Comparison of ENCODE assay signal across 16 cellular contexts in genomic region chr11:2266586-2267305, GRCh38. TPM values are rescaled to one million over a fixed set of nuclear protein-coding genes. Genes with fewer than 3 reads are reported as not detected.
DNase-seq lines count a peak whose midpoint lies in the region; ATAC-seq and TF ChIP-seq lines count a peak whose summit lies in the region.
"Had no signal": no experiment of that assay in that cellular context is flagged by ENCODE, and none has a peak within 500 bp of the region (broad histone marks: within the 10 kb centered on the region; RNA-seq: fewer than 3 reads in every experiment).

No MANE protein-coding gene starts in this region.

- intact Hi-C loops in cardiac septum (cut with DNase I) = no loop called here
- intact Hi-C loops in left cardiac atrium (cut with DNase I) = no loop called here
- intact Hi-C loops in upper lobe of right lung (cut with DNase I) = no loop called here
- intact Hi-C loops in spleen (cut with DNase I; ENCODE audit: low total_unique reads) = no loop called here

- peak; percentile 62 for DNase-seq in cardiac septum (ENCODE audit: low spot score)
- no peak for DNase-seq in left cardiac atrium
- DNase-seq in MM.1S = no peak
- peak; percentile 40 for DNase-seq in islet precursor cell
- DNase-seq in type B pancreatic cell (ENCODE audit: extremely low spot score, unreplicated experiment) = no peak
- no peak for DNase-seq in upper lobe of right lung
- DNase-seq in suprapubic skin (ENCODE audit: low spot score in 2 of 2) = no peak
- DNase-seq in spleen = no peak
- DNase-seq: activated CD4-positive, alpha-beta T cell treated with anti-CD3 and anti-CD28 coated beads, Interleukin-2, amount 50 U/mL, for 4 hours; erythroblast; H9; NCI-H1694; SK-N-SH had no signal

- peaks cover 5% of the 10 kb centered on the region; the same call in 1 of the 2 replicates for H3F3A ChIP-seq in MM.1S (ENCODE audit: insufficient read depth, low read length)

- H3K36me3 Mint-ChIP-seq in type B pancreatic cell = no peaks in the 10 kb centered on the region

- peaks cover 40% of the 10 kb centered on the region for H3K27me3 Mint-ChIP-seq in type B pancreatic cell

- peak overlapping the region; percentile 64; the same call in 1 of the 2 replicates for H3K4me2 ChIP-seq in MM.1S (ENCODE audit: low read depth, low read length)
- H3K4me2 ChIP-seq: SK-N-SH had no signal

- H3K9me3 ChIP-seq in MM.1S (replicated peaks; ENCODE audit: insufficient read depth, low read length) = no peaks in the 10 kb centered on the region
- H3K9me3 ChIP-seq in upper lobe of right lung = no peaks in the 10 kb centered on the region
- no peaks in the 10 kb centered on the region for H3K9me3 ChIP-seq in suprapubic skin
- H3K9me3 ChIP-seq in spleen = no peaks in the 10 kb centered on the region
- H3K9me3 ChIP-seq: ascending aorta, neutrophil, SK-N-SH had no signal

- H3K4me1 ChIP-seq in MM.1S (ENCODE audit: low read length) (peaks cover 7% of the 10 kb centered on the region; the same call in 1 of the 2 replicates), upper lobe of right lung (peaks cover 12% of the 10 kb centered on the region), suprapubic skin (peaks cover 48% of the 10 kb centered on the region), spleen (peaks cover 22 to 71% (median 55%) of the 10 kb centered on the region in 6 donors)

- H3K4me1 Mint-ChIP-seq in type B pancreatic cell (ENCODE audit: unreplicated experiment) = peaks cover 4% of the 10 kb centered on the region

- peak overlapping the region; percentile 82 for H3K27ac Mint-ChIP-seq in type B pancreatic cell
- H3K27ac Mint-ChIP-seq: H9 had no signal

- H3K79me2 ChIP-seq in MM.1S (ENCODE audit: low read length) = no peaks in the 10 kb centered on the region

- H3K9me3 Mint-ChIP-seq in type B pancreatic cell = no peaks in the 10 kb centered on the region

- ATAC-seq in left cardiac atrium = no peak
- no peak for ATAC-seq in upper lobe of right lung

- TF ChIP-seq POLR2A in suprapubic skin (IDR thresholded peaks at IDR 0.05) (no peak), spleen (IDR thresholded peaks at IDR 0.05) (no peak)

- H3K36me3 ChIP-seq in MM.1S (replicated peaks; ENCODE audit: insufficient read depth, low read length) (no peaks in the 10 kb centered on the region), upper lobe of right lung (no peaks in the 10 kb centered on the region), suprapubic skin (no peaks in the 10 kb centered on the region), spleen (no peaks in the 10 kb centered on the region)
- H3K36me3 ChIP-seq: ascending aorta, neutrophil had no signal

- H4K20me1 ChIP-seq in MM.1S (ENCODE audit: insufficient read depth, low read length) = no peaks in the 10 kb centered on the region

- H3K27me3 ChIP-seq in MM.1S (replicated peaks; ENCODE audit: insufficient read depth, low read length) = peaks cover 62% of the 10 kb centered on the region
- peaks cover 25% of the 10 kb centered on the region for H3K27me3 ChIP-seq in upper lobe of right lung
- H3K27me3 ChIP-seq in suprapubic skin = peaks cover 40% of the 10 kb centered on the region
- peaks cover 7 to 42% (median 34%) of the 10 kb centered on the region in 7 donors for H3K27me3 ChIP-seq in spleen (replicated peaks in 1 of 7)

- TF ChIP-seq CTCF in MM.1S (IDR thresholded peaks at IDR 0.05; ENCODE audit: low read length) (no peak), type B pancreatic cell (conservative IDR thresholded peaks at IDR 0.05) (no peak), upper lobe of right lung (IDR thresholded peaks at IDR 0.05) (no peak), suprapubic skin (IDR thresholded peaks at IDR 0.05) (no peak), spleen (IDR thresholded peaks at IDR 0.05 in 8 of 11, conservative IDR thresholded peaks at IDR 0.05 in 3 of 11) (no peak)

- H3K9ac ChIP-seq in MM.1S (ENCODE audit: low read length) = no peak overlapping the region
- H3K9ac ChIP-seq: SK-N-SH had no signal

- no peak overlapping the region for H2AFZ ChIP-seq in MM.1S (ENCODE audit: low read length)

- H3K4me3 ChIP-seq in MM.1S (ENCODE audit: low read length) = no peak overlapping the region
- H3K4me3 ChIP-seq in upper lobe of right lung = no peak overlapping the region
- no peak overlapping the region for H3K4me3 ChIP-seq in suprapubic skin
- no peak overlapping the region for H3K4me3 ChIP-seq in spleen
- H3K4me3 ChIP-seq: ascending aorta, lung had no signal

- WGBS in suprapubic skin = 94% methylated on average over 20 of the region's 26 CpGs
- WGBS in spleen, 5 donors = 89 to 93% (median 90%) methylated on average over 26 of the region's 26 CpGs

- H3K27ac ChIP-seq in MM.1S (ENCODE audit: low read length) (no peak overlapping the region), upper lobe of right lung (no peak overlapping the region), suprapubic skin (no peak overlapping the region), spleen (peak overlapping the region in 2 of 8 donors; percentile 83 to 88)
- H3K27ac ChIP-seq: ascending aorta had no signal

- no peaks in the 10 kb centered on the region for H3K9me2 ChIP-seq in MM.1S (replicated peaks; ENCODE audit: insufficient read depth, low read length)
- H3K9me2 ChIP-seq: SK-N-SH had no signal

- peak overlapping the region; percentile 60 for H3K4me3 Mint-ChIP-seq in type B pancreatic cell
- H3K4me3 Mint-ChIP-seq: H9 had no signal

- TF ChIP-seq EP300 in suprapubic skin (IDR thresholded peaks at IDR 0.05) = no peak

RNA-seq across cellular contexts. Expression of gene ASCL2, which starts 3.6 kb away (rescaled TPM):
- total RNA-seq in cardiac septum (not detected), left cardiac atrium (under 1 TPM; 0.39 to 0.50 TPM), type B pancreatic cell (ENCODE audit: low replicate concordance) (5.6 and 13.6 TPM in 2 replicates), upper lobe of right lung (2.2 TPM), suprapubic skin (10 to 100 TPM; 11.4 to 18.0 (median 15.9) TPM), spleen (1 to 10 TPM; 1.9 to 3.0 (median 2.3) TPM)
- 1 to 10 TPM in 1 of 3 donors, under 1 TPM in 2; 0.68 to 1.3 (median 0.93) TPM for polyA plus RNA-seq in spleen
- total RNA-seq: ascending aorta had no signal
- polyA plus RNA-seq: SK-N-SH had no signal

RNA-seq across cellular contexts. Expression of gene C11orf21, which starts 35.0 kb away (rescaled TPM):
- total RNA-seq in cardiac septum (23.2 TPM), left cardiac atrium (10 to 100 TPM in 1 of 2 donors, 1 to 10 TPM in 1; 4.8 to 19.1 TPM), type B pancreatic cell (ENCODE audit: low replicate concordance) (0.51 and 1.2 TPM in 2 replicates), upper lobe of right lung (6.5 TPM), suprapubic skin (1 to 10 TPM in 2 of 4 donors, not detected in 2; 1.2 to 2.5 TPM), spleen (10 to 100 TPM; 10.6 to 24.9 (median 18.1) TPM)
- polyA plus RNA-seq in spleen = 10 to 100 TPM in 1 of 3 donors, 1 to 10 TPM in 2; 8.6 to 12.1 (median 8.9) TPM
- total RNA-seq: ascending aorta, H9 had no signal

RNA-seq across cellular contexts. Expression of gene TSPAN32, which starts 35.1 kb away (rescaled TPM):
- 26.2 TPM for total RNA-seq in cardiac septum
- total RNA-seq in left cardiac atrium = 10 to 100 TPM; 11.6 to 15.0 TPM
- total RNA-seq in type B pancreatic cell (ENCODE audit: low replicate concordance) = 2.6 and 7.2 TPM in 2 replicates
- total RNA-seq in upper lobe of right lung = 12.2 TPM
- 1 to 10 TPM in 1 of 4 donors, under 1 TPM in 1, not detected in 2; 0.26 to 4.3 TPM for total RNA-seq in suprapubic skin
- total RNA-seq in spleen = 10 to 100 TPM; 10.6 to 21.0 (median 17.6) TPM
- 10 to 100 TPM; 11.2 to 21.8 (median 14.1) TPM for polyA plus RNA-seq in spleen
- total RNA-seq: H9 had no signal

Comparison
In these comparisons a context has a peak if more than half of its experiments do, and no peak if none do; other contexts are left out.
1. DNase-seq: peak in cardiac septum (single experiment) and islet precursor cell (single experiment); none in left cardiac atrium (single experiment), MM.1S (single experiment), type B pancreatic cell (single experiment), upper lobe of right lung (single experiment), suprapubic skin (0 of 2) and spleen (single experiment).